In the genomic region with DNA sequence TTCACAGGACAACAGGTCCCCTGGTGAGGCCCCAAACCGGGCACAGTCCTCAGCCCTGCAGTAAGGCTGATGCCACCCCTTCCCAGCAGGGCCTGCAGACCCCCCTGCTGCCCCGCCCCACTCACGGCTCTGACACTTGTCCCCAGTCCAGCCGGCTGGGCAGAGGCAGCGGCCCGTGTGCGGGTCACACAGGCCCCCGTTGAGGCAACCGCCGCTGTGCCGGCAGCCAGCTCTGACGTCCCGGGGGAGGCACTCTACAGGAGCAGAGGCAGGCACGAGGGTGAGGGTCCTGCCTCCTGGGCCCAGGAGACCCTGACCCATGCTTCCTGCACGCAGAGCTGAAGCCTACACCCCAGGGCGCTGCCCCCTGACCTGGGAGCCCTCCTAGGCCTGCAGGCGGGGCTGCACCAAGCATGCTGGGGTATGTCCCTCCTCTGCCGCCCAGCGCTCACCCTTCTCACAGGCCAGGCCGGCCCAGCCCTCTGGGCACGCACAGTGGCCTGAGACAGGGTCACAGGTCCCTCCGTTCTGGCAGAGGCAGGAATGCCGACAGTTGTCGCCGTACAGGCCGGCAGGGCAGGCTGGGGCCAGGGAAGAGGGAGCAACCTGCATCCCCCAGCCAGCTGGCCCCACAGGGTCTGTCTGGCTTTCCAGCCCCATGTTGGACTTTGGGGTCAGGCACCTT, we compare ENCODE assay signal across 30 cellular contexts. TPM values are rescaled to one million over a fixed set of nuclear protein-coding genes. Genes with fewer than 3 reads are reported as not detected.
"Had no signal": no experiment of that assay in that cellular context is flagged by ENCODE, and none has a peak within 500 bp of the region (broad histone marks: within the 10 kb centered on the region; RNA-seq: fewer than 3 reads in every experiment).

No MANE protein-coding gene starts in this region.

- H3K4me3 Mint-ChIP-seq: naive thymus-derived CD4-positive, alpha-beta T cell; natural killer cell; nephron; stimulated activated memory B cell treated with anti-CD40 and anti-IgM and Interleukin-4, amounts not matched to agents 10 μg/mL and 1 μg/mL and 100 μg/mL, for 72 hours; stimulated activated naive CD8-positive, alpha-beta T cell treated with anti-CD3 and anti-CD28 coated beads, Interleukin-15, amount 100 ng/mL, for 72 hours; type B pancreatic cell had no signal

- H3K79me2 ChIP-seq: parathyroid adenoma had no signal

- H3K9me3 ChIP-seq: ovary, psoas muscle, right lobe of liver, sigmoid colon, suprapubic skin, testis, tibial artery, transverse colon, upper lobe of right lung, uterus had no signal

- H3K9me3 Mint-ChIP-seq: naive thymus-derived CD4-positive, alpha-beta T cell; natural killer cell; nephron; stimulated activated memory B cell treated with anti-CD40 and anti-IgM and Interleukin-4, amounts not matched to agents 10 μg/mL and 1 μg/mL and 100 μg/mL, for 72 hours; stimulated activated naive CD8-positive, alpha-beta T cell treated with anti-CD3 and anti-CD28 coated beads, Interleukin-15, amount 100 ng/mL, for 72 hours; type B pancreatic cell had no signal

- ATAC-seq: naive thymus-derived CD4-positive, alpha-beta T cell; natural killer cell; psoas muscle; right cardiac atrium; right lobe of liver; stimulated activated memory B cell treated with anti-CD40 and anti-IgM and Interleukin-4, amounts not matched to agents 10 μg/mL and 1 μg/mL and 100 μg/mL, for 72 hours; stimulated activated naive CD8-positive, alpha-beta T cell treated with anti-CD3 and anti-CD28 coated beads, Interleukin-15, amount 100 ng/mL, for 72 hours; stimulated activated naive CD8-positive, alpha-beta T cell treated with anti-CD3 and anti-CD28 coated beads, Interleukin-15, Interleukin-2, amounts not matched to agents 100 U/mL and 50 U/mL, for 24 hours; upper lobe of right lung had no signal

- H3K27me3 ChIP-seq: ovary, right lobe of liver, sigmoid colon, suprapubic skin, testis, tibial artery, transverse colon, upper lobe of right lung, uterus had no signal

- H3K4me1 ChIP-seq: parathyroid adenoma, psoas muscle, right lobe of liver, sigmoid colon, testis, transverse colon, upper lobe of right lung, uterus had no signal

- H2AFZ ChIP-seq: parathyroid adenoma had no signal

- H3K36me3 Mint-ChIP-seq: naive thymus-derived CD4-positive, alpha-beta T cell; natural killer cell; stimulated activated memory B cell treated with anti-CD40 and anti-IgM and Interleukin-4, amounts not matched to agents 10 μg/mL and 1 μg/mL and 100 μg/mL, for 72 hours; type B pancreatic cell had no signal

- H3K27ac Mint-ChIP-seq: naive thymus-derived CD4-positive, alpha-beta T cell; natural killer cell; nephron; progenitor cell of endocrine pancreas; stimulated activated memory B cell treated with anti-CD40 and anti-IgM and Interleukin-4, amounts not matched to agents 10 μg/mL and 1 μg/mL and 100 μg/mL, for 72 hours; stimulated activated naive CD8-positive, alpha-beta T cell treated with anti-CD3 and anti-CD28 coated beads, Interleukin-15, amount 100 ng/mL, for 72 hours; type B pancreatic cell had no signal

- H3K27ac ChIP-seq: ovary, parathyroid adenoma, psoas muscle, right lobe of liver, sigmoid colon, suprapubic skin, testis, tibial artery, transverse colon, upper lobe of right lung, uterus had no signal

- H3K36me3 ChIP-seq: ovary, right lobe of liver, sigmoid colon, transverse colon, uterus had no signal

- FAIRE-seq: small intestine had no signal

- H3K27me3 Mint-ChIP-seq: naive thymus-derived CD4-positive, alpha-beta T cell; progenitor cell of endocrine pancreas; stimulated activated memory B cell treated with anti-CD40 and anti-IgM and Interleukin-4, amounts not matched to agents 10 μg/mL and 1 μg/mL and 100 μg/mL, for 72 hours; stimulated activated naive CD8-positive, alpha-beta T cell treated with anti-CD3 and anti-CD28 coated beads, Interleukin-15, amount 100 ng/mL, for 72 hours; type B pancreatic cell had no signal

- DNase-seq: naive thymus-derived CD4-positive, alpha-beta T cell; natural killer cell; occipital lobe; ovary; posterior cingulate gyrus; psoas muscle; right cardiac atrium; right lobe of liver; sigmoid colon; small intestine; stimulated activated CD4-positive, alpha-beta T cell treated with anti-CD3 and anti-CD28 coated beads, Interleukin-1b, Interleukin-23, amount 100 ng/mL, for 48 hours; stimulated activated CD4-positive, alpha-beta T cell treated with anti-CD3 and anti-CD28 coated beads, Interleukin-4, amount 100 ng/mL, for 1 hour; stimulated activated CD4-positive, alpha-beta T cell treated with anti-CD3 and anti-CD28 coated beads, Interleukin-4, amount 100 ng/mL, for 4 hours; stimulated activated CD8-positive, alpha-beta memory T cell treated with anti-CD3 and anti-CD28 coated beads, Interleukin-4, amount 100 ng/mL, for 48 hours; stimulated activated naive CD4-positive, alpha-beta T cell; stimulated activated naive CD8-positive, alpha-beta T cell treated with anti-CD3 and anti-CD28 coated beads, Interleukin-15, amount 100 ng/mL, for 72 hours; stimulated activated naive CD8-positive, alpha-beta T cell treated with anti-CD3 and anti-CD28 coated beads, Interleukin-15, Interleukin-2, amounts not matched to agents 100 U/mL and 50 U/mL, for 24 hours; substantia nigra; testis; tibial artery; transverse colon; upper lobe of right lung; uterus had no signal

- H3K9ac ChIP-seq: parathyroid adenoma had no signal

- H3K4me1 Mint-ChIP-seq: natural killer cell; nephron; stimulated activated memory B cell treated with anti-CD40 and anti-IgM and Interleukin-4, amounts not matched to agents 10 μg/mL and 1 μg/mL and 100 μg/mL, for 72 hours; stimulated activated naive CD8-positive, alpha-beta T cell treated with anti-CD3 and anti-CD28 coated beads, Interleukin-15, amount 100 ng/mL, for 72 hours had no signal

- H3K4me3 ChIP-seq: ovary, psoas muscle, right lobe of liver, sigmoid colon, suprapubic skin, testis, tibial artery, transverse colon, upper lobe of right lung, uterus had no signal

RNA-seq across cellular contexts. Expression of gene ARHGEF16, which starts 43.9 kb away (rescaled TPM):
- total RNA-seq: natural killer cell, osteoblast had no signal
- polyA plus RNA-seq: naive thymus-derived CD4-positive, alpha-beta T cell had no signal
